1 cellular context compared by ENCODE assay signal in genomic region chr14:65351493-65352224, GRCh38.
A peak's percentile ranks its signal among the peaks of the same experiment; 100 is the strongest.
TF ChIP-seq lines count a peak whose summit lies in the region.

No MANE protein-coding gene starts in this region.

TF ChIP-seq in GM12878, 131 proteins besides CTCF, POLR2A, EP300 and RAD21 (continued from another document):
- TF ChIP-seq GATAD2B (conservative IDR thresholded peaks at IDR 0.05; ENCODE audit: low read depth) = no peak
- TF ChIP-seq EZH2 (IDR thresholded peaks at IDR 0.05; ENCODE audit: borderline replicate concordance, control insufficient read depth, low read depth, low read length) = no peak
- peak; percentile 69 for TF ChIP-seq JUNB (IDR thresholded peaks at IDR 0.05)
- TF ChIP-seq SREBF1 (IDR thresholded peaks at IDR 0.05; ENCODE audit: low read length) = no peak
